Comparison of ENCODE assay signal across 8 cellular contexts in the genomic region with DNA sequence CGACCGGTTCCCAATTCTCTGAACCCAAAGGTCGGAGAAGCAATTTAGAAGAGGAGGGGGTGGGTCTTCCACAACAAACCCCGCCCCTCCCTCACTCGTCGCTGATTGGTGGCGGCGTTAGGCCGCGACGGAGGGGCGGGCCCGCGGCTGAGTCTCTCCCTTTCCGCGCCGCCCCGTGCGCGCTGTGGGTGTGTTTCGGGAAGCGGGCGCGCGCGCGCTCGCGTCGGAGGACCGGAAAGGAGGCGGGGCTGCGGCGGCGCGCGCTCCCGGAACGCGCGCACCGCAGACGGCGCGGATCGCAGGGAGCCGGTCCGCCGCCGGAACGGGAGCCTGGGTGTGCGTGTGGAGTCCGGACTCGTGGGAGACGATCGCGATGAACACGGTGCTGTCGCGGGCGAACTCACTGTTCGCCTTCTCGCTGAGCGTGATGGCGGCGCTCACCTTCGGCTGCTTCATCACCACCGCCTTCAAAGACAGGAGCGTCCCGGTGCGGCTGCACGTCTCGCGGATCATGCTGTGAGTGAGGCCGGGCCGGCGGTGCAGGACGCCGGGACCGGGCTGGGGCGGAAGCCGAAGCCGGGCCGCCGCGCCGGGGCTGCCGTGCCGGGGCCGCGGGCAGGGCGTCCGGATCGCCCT. TPM values are rescaled to one million over a fixed set of nuclear protein-coding genes. Genes with fewer than 3 reads are reported as not detected.
DNase-seq lines count a peak whose midpoint lies in the region; TF ChIP-seq lines count a peak whose summit lies in the region.

A gene (plus strand): TSS at position 263 of the 636 bp plus-strand sequence. CDS start 111 bp downstream, at position 374.

- H3K27ac ChIP-seq in MM.1S (ENCODE audit: low read length) (peak within 1 kb of the TSS; percentile 94), neural cell (ENCODE audit: low read length) (peak within 1 kb of the TSS; percentile 82), stomach (peak within 1 kb of the TSS; percentile 96 to 99 (median 98))

- peaks cover 16% of the 10 kb centered on the region; the same call in 1 of the 2 replicates for H4K20me1 ChIP-seq in MM.1S (ENCODE audit: insufficient read depth, low read length)
- H4K20me1 ChIP-seq in neural cell (ENCODE audit: insufficient read depth): no peaks in the 10 kb centered on the region

- H3K79me2 ChIP-seq in MM.1S (ENCODE audit: low read length) (peaks cover 46% of the 10 kb centered on the region), neural cell (replicated peaks; ENCODE audit: insufficient read depth, low read length) (peaks cover 39% of the 10 kb centered on the region)

- TF ChIP-seq POLR2A in stomach (IDR thresholded peaks at IDR 0.05): peak in 1 of 4 donors; percentile 68

- peak; percentile 53 for TF ChIP-seq EP300 in neural cell (conservative IDR thresholded peaks at IDR 0.05; ENCODE audit: poor library complexity, severe bottlenecking)
- no peak for TF ChIP-seq EP300 in stomach (IDR thresholded peaks at IDR 0.05)

- peak; percentile 91 to 97 for DNase-seq in HAP-1 (ENCODE audit: low spot score in 2 of 2)
- peak; percentile 98 for DNase-seq in MM.1S
- DNase-seq in SIG-M5 (lab: John Stamatoyannopoulos, UW): peak; percentile 11
- peak; percentile 92 for DNase-seq in activated gamma-delta T cell (lab: John Stamatoyannopoulos, UW)
- peak; percentile 83 for DNase-seq in fibroblast of the conjunctiva (ENCODE audit: low read depth)
- DNase-seq in stomach: peak; percentile 97

- no peaks in the 10 kb centered on the region for H3K36me3 ChIP-seq in ES-I3 (ENCODE audit: insufficient read depth, low read length)
- no peaks in the 10 kb centered on the region for H3K36me3 ChIP-seq in HAP-1 (replicated peaks)
- H3K36me3 ChIP-seq in MM.1S (replicated peaks; ENCODE audit: insufficient read depth, low read length): no peaks in the 10 kb centered on the region; the same call in 1 of the 2 replicates
- no peaks in the 10 kb centered on the region for H3K36me3 ChIP-seq in neural cell (ENCODE audit: insufficient read depth, low read length)
- no peaks in the 10 kb centered on the region for H3K36me3 ChIP-seq in stomach

- intact Hi-C loops in stomach (cut with DNase I; ENCODE audit: low total_unique reads): no loop called here

- H3K4me2 ChIP-seq in MM.1S (ENCODE audit: low read depth, low read length) (peak within 1 kb of the TSS; percentile 87), neural cell (ENCODE audit: low read length) (peak within 1 kb of the TSS; percentile 77)

- H3F3A ChIP-seq in MM.1S (ENCODE audit: insufficient read depth, low read length) (peaks cover 12% of the 10 kb centered on the region; the same call in 1 of the 2 replicates), neural cell (ENCODE audit: insufficient read depth, low read length, poor library complexity, severe bottlenecking) (no peaks in the 10 kb centered on the region)

- H3K27me3 ChIP-seq in HAP-1 (ENCODE audit: low read depth) (no peaks in the 10 kb centered on the region), MM.1S (replicated peaks; ENCODE audit: insufficient read depth, low read length) (no peaks in the 10 kb centered on the region), neural cell (ENCODE audit: insufficient read depth, low read depth, low read length) (no peaks in the 10 kb centered on the region), stomach (no peaks in the 10 kb centered on the region)

- H3K4me3 ChIP-seq in HAP-1: peak within 1 kb of the TSS; percentile 65
- peak within 1 kb of the TSS; percentile 76 for H3K4me3 ChIP-seq in MM.1S (ENCODE audit: low read length)
- peak within 1 kb of the TSS; percentile 86 for H3K4me3 ChIP-seq in neural cell (ENCODE audit: low read length)
- H3K4me3 ChIP-seq in stomach: peak within 1 kb of the TSS; percentile 64 to 98 (median 86)

- H3K4me1 ChIP-seq in ES-I3 (ENCODE audit: insufficient read depth, low read length) (no peaks in the 10 kb centered on the region; the same call in 1 of the 2 replicates), HAP-1 (peaks cover 19% of the 10 kb centered on the region), MM.1S (ENCODE audit: low read length) (peaks cover 7% of the 10 kb centered on the region), stomach (peaks cover 10 to 47% (median 31%) of the 10 kb centered on the region in 4 donors)

- 0 to 1% (median 0%) methylated on average over 21 to 94 of the region's 94 CpGs for WGBS in stomach, 5 donors

- H2AFZ ChIP-seq in MM.1S (ENCODE audit: low read length): peak within 1 kb of the TSS; percentile 79
- peak within 1 kb of the TSS; percentile 96 for H2AFZ ChIP-seq in neural cell (ENCODE audit: low read depth, low read length)

- H3K9me3 ChIP-seq in ES-I3 (ENCODE audit: control insufficient read depth, insufficient read depth, low read length): no peaks in the 10 kb centered on the region
- H3K9me3 ChIP-seq in HAP-1: no peaks in the 10 kb centered on the region
- no peaks in the 10 kb centered on the region for H3K9me3 ChIP-seq in MM.1S (replicated peaks; ENCODE audit: insufficient read depth, low read length)
- H3K9me3 ChIP-seq in neural cell (ENCODE audit: low read length): no peaks in the 10 kb centered on the region
- no peaks in the 10 kb centered on the region for H3K9me3 ChIP-seq in stomach

- TF ChIP-seq CTCF in MM.1S (IDR thresholded peaks at IDR 0.05; ENCODE audit: low read length): no peak
- peak; percentile 16 for TF ChIP-seq CTCF in neural cell (IDR thresholded peaks at IDR 0.05; ENCODE audit: poor library complexity, severe bottlenecking)
- TF ChIP-seq CTCF in stomach (IDR thresholded peaks at IDR 0.05): no peak

- no peak for TF ChIP-seq RAD21 in neural cell (conservative IDR thresholded peaks at IDR 0.05)

- in situ Hi-C loops in HAP-1 (cut with MboI; ENCODE audit: low sequenced_read_pairs): no loop called here

- H3K9ac ChIP-seq in ES-I3 (ENCODE audit: low read depth, low read length) (peak within 1 kb of the TSS; percentile 90), MM.1S (ENCODE audit: low read length) (peak within 1 kb of the TSS; percentile 90), neural cell (ENCODE audit: low read length) (peak within 1 kb of the TSS; percentile 83)

- no peaks in the 10 kb centered on the region for H3K9me2 ChIP-seq in MM.1S (replicated peaks; ENCODE audit: insufficient read depth, low read length)
- H3K9me2 ChIP-seq in neural cell (ENCODE audit: insufficient read depth, low read length): no peaks in the 10 kb centered on the region

TF ChIP-seq in neural cell, 6 proteins besides CTCF, POLR2A, EP300 and RAD21:
- peak; percentile 92 for TF ChIP-seq POLR2AphosphoS5 (IDR thresholded peaks at IDR 0.05)
- no peak for TF ChIP-seq EZH2 (IDR thresholded peaks at IDR 0.05; ENCODE audit: borderline replicate concordance, insufficient read depth, low read length, poor library complexity, severe bottlenecking)
- no peak for TF ChIP-seq MXI1 (conservative IDR thresholded peaks at IDR 0.05; ENCODE audit: poor library complexity, severe bottlenecking)
- peak; percentile 75 for TF ChIP-seq TAF1 (IDR thresholded peaks at IDR 0.05; ENCODE audit: low read depth)
- TF ChIP-seq SMC3 (conservative IDR thresholded peaks at IDR 0.05; ENCODE audit: poor library complexity): peak; percentile 43
- TF ChIP-seq, protein P1, sequence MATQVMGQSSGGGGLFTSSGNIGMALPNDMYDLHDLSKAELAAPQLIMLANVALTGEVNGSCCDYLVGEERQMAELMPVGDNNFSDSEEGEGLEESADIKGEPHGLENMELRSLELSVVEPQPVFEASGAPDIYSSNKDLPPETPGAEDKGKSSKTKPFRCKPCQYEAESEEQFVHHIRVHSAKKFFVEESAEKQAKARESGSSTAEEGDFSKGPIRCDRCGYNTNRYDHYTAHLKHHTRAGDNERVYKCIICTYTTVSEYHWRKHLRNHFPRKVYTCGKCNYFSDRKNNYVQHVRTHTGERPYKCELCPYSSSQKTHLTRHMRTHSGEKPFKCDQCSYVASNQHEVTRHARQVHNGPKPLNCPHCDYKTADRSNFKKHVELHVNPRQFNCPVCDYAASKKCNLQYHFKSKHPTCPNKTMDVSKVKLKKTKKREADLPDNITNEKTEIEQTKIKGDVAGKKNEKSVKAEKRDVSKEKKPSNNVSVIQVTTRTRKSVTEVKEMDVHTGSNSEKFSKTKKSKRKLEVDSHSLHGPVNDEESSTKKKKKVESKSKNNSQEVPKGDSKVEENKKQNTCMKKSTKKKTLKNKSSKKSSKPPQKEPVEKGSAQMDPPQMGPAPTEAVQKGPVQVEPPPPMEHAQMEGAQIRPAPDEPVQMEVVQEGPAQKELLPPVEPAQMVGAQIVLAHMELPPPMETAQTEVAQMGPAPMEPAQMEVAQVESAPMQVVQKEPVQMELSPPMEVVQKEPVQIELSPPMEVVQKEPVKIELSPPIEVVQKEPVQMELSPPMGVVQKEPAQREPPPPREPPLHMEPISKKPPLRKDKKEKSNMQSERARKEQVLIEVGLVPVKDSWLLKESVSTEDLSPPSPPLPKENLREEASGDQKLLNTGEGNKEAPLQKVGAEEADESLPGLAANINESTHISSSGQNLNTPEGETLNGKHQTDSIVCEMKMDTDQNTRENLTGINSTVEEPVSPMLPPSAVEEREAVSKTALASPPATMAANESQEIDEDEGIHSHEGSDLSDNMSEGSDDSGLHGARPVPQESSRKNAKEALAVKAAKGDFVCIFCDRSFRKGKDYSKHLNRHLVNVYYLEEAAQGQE (IDR thresholded peaks at IDR 0.05; ENCODE audit: borderline replicate concordance): peak; percentile 81

RNA-seq across cellular contexts. Expression of the gene that starts here (rescaled TPM):
- polyA plus RNA-seq in neural cell: 84.8 and 104 TPM in 2 replicates
- polyA minus RNA-seq in neural cell: 117 and 126 TPM in 2 replicates
- 100 to 1,000 TPM in 1 of 5 donors, 10 to 100 TPM in 4; 32.1 to 224 (median 47.8) TPM for total RNA-seq in stomach
- polyA plus RNA-seq in stomach: 10 to 100 TPM; 18.8 to 23.0 (median 20.5) TPM

Comparison
In these comparisons a context has a peak if more than half of its experiments do, and no peak if none do; other contexts are left out.
1. Peak in every context shown above with its lines: DNase-seq, H3K4me3 ChIP-seq and H3K27ac ChIP-seq.
2. DNase-seq: peak in every context shown above with its lines; median percentile 98 in MM.1S; 97 in stomach; 94 in HAP-1; 92 in activated gamma-delta T cell; 83 in fibroblast of the conjunctiva; 11 in SIG-M5.